In the genomic region with DNA sequence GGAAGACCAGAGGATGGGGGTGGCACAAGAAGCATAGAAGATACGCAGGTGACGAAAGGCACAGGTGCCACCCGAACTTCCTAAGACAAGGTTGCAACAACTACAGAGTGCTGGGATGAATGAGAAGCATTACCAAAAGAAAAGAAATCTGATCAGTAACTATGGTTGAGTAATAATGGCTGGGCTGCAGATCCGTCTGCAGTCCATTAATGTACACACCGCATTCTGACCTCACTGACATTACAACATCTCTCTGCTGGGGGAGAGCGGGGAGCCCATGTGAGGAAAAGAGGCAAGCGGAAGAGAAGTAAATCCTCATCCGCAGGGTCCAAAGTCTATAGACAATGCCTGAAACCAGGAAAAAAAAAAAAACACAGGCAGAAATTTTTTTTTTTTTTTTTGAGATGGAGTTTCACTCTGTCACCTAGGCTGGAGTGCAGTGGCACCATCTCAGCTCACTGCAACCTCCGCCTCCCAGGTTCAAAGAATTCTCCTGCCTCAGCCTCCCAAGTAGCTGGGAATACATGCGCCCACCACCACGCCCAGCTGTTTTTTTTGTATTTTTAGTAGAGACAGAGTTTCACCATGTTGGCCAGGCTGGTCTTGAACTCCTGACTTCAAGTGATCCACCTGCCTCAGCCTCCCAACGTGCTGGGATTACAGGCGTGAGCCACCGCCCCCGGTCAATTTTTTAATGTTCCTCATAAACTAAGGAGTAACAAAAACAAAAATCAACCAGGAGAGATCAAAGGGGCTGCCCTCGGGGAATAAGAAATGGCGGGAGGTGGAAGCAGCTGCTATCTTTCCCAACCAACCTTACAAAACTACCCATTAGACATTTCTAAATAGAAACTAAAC, we compare ENCODE assay signal across 1 cellular context.
A peak's percentile ranks its signal among the peaks of the same experiment; 100 is the strongest.
TF ChIP-seq lines count a peak whose summit lies in the region.

No MANE protein-coding gene starts in this region.

TF ChIP-seq in HepG2, 621 proteins besides CTCF, POLR2A, EP300 and RAD21 (continued from another document and continues in another):
- TF ChIP-seq, protein P1, sequence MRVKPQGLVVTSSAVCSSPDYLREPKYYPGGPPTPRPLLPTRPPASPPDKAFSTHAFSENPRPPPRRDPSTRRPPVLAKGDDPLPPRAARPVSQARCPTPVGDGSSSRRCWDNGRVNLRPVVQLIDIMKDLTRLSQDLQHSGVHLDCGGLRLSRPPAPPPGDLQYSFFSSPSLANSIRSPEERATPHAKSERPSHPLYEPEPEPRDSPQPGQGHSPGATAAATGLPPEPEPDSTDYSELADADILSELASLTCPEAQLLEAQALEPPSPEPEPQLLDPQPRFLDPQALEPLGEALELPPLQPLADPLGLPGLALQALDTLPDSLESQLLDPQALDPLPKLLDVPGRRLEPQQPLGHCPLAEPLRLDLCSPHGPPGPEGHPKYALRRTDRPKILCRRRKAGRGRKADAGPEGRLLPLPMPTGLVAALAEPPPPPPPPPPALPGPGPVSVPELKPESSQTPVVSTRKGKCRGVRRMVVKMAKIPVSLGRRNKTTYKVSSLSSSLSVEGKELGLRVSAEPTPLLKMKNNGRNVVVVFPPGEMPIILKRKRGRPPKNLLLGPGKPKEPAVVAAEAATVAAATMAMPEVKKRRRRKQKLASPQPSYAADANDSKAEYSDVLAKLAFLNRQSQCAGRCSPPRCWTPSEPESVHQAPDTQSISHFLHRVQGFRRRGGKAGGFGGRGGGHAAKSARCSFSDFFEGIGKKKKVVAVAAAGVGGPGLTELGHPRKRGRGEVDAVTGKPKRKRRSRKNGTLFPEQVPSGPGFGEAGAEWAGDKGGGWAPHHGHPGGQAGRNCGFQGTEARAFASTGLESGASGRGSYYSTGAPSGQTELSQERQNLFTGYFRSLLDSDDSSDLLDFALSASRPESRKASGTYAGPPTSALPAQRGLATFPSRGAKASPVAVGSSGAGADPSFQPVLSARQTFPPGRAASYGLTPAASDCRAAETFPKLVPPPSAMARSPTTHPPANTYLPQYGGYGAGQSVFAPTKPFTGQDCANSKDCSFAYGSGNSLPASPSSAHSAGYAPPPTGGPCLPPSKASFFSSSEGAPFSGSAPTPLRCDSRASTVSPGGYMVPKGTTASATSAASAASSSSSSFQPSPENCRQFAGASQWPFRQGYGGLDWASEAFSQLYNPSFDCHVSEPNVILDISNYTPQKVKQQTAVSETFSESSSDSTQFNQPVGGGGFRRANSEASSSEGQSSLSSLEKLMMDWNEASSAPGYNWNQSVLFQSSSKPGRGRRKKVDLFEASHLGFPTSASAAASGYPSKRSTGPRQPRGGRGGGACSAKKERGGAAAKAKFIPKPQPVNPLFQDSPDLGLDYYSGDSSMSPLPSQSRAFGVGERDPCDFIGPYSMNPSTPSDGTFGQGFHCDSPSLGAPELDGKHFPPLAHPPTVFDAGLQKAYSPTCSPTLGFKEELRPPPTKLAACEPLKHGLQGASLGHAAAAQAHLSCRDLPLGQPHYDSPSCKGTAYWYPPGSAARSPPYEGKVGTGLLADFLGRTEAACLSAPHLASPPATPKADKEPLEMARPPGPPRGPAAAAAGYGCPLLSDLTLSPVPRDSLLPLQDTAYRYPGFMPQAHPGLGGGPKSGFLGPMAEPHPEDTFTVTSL (CRISPR knock-in tag; IDR thresholded peaks at IDR 0.05; ENCODE audit: borderline replicate concordance), result peak; percentile 87; the same call in 1 of the 2 replicates
- 0 out of 2 replicates have a peak, but pooled peaks have one; percentile 25 for TF ChIP-seq DNMT3B (CRISPR knock-in tag; conservative IDR thresholded peaks at IDR 0.05)
- peak; percentile 74 for TF ChIP-seq ISL2 (CRISPR knock-in tag; IDR thresholded peaks at IDR 0.05)
- TF ChIP-seq NCOR1 (IDR thresholded peaks at IDR 0.05; ENCODE audit: borderline replicate concordance, low read length), result peak; percentile 96; the same call in 1 of the 2 replicates
- TF ChIP-seq, protein P2, sequence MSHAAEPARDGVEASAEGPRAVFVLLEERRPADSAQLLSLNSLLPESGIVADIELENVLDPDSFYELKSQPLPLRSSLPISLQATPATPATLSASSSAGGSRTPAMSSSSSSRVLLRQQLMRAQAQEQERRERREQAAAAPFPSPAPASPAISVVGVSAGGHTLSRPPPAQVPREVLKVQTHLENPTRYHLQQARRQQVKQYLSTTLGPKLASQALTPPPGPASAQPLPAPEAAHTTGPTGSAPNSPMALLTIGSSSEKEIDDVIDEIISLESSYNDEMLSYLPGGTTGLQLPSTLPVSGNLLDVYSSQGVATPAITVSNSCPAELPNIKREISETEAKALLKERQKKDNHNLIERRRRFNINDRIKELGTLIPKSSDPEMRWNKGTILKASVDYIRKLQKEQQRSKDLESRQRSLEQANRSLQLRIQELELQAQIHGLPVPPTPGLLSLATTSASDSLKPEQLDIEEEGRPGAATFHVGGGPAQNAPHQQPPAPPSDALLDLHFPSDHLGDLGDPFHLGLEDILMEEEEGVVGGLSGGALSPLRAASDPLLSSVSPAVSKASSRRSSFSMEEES (CRISPR knock-in tag; IDR thresholded peaks at IDR 0.05), result peak; percentile 57; the same call in 1 of the 2 replicates
- peak; percentile 93 for TF ChIP-seq SOX5 (CRISPR knock-in tag; IDR thresholded peaks at IDR 0.05; ENCODE audit: borderline replicate concordance)
- TF ChIP-seq ZNF629 (CRISPR knock-in tag; conservative IDR thresholded peaks at IDR 0.05), result 0 out of 2 replicates have a peak, but pooled peaks have one; percentile 35
- peak; percentile 92; the same call in 1 of the 2 replicates for TF ChIP-seq CBX5 (CRISPR knock-in tag; IDR thresholded peaks at IDR 0.05; ENCODE audit: borderline replicate concordance)
- TF ChIP-seq GFI1 (CRISPR knock-in tag; IDR thresholded peaks at IDR 0.05; ENCODE audit: borderline replicate concordance), result peak; percentile 87
- TF ChIP-seq, protein P3, sequence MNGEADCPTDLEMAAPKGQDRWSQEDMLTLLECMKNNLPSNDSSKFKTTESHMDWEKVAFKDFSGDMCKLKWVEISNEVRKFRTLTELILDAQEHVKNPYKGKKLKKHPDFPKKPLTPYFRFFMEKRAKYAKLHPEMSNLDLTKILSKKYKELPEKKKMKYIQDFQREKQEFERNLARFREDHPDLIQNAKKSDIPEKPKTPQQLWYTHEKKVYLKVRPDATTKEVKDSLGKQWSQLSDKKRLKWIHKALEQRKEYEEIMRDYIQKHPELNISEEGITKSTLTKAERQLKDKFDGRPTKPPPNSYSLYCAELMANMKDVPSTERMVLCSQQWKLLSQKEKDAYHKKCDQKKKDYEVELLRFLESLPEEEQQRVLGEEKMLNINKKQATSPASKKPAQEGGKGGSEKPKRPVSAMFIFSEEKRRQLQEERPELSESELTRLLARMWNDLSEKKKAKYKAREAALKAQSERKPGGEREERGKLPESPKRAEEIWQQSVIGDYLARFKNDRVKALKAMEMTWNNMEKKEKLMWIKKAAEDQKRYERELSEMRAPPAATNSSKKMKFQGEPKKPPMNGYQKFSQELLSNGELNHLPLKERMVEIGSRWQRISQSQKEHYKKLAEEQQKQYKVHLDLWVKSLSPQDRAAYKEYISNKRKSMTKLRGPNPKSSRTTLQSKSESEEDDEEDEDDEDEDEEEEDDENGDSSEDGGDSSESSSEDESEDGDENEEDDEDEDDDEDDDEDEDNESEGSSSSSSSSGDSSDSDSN (CRISPR knock-in tag; IDR thresholded peaks at IDR 0.05), result peak; percentile 49
- TF ChIP-seq ZBTB33 (CRISPR knock-in tag; IDR thresholded peaks at IDR 0.05), result peak; percentile 70; the same call in 1 of the 2 replicates
- TF ChIP-seq CEBPG (CRISPR knock-in tag; IDR thresholded peaks at IDR 0.05), result peak; percentile 97
- TF ChIP-seq SIX4 (CRISPR knock-in tag; IDR thresholded peaks at IDR 0.05), result peak; percentile 94
- peak; percentile 76 for TF ChIP-seq ELF1 (CRISPR knock-in tag; IDR thresholded peaks at IDR 0.05)
- TF ChIP-seq DPF2 (CRISPR knock-in tag; IDR thresholded peaks at IDR 0.05; ENCODE audit: borderline replicate concordance, low read depth), result peak; percentile 84; the same call in 1 of the 2 replicates
- peak; percentile 76 for TF ChIP-seq SOX13 (IDR thresholded peaks at IDR 0.05)
- TF ChIP-seq SOX13 (CRISPR knock-in tag; conservative IDR thresholded peaks at IDR 0.05 in 1 of 2, IDR thresholded peaks at IDR 0.05 in 1 of 2), result peak in 1 of 2 experiments; percentile 94; a peak in 2 of 4 replicates
- peak; percentile 77; the same call in 1 of the 2 replicates for TF ChIP-seq ZNF12 (CRISPR knock-in tag; IDR thresholded peaks at IDR 0.05)
- peak; percentile 42; the same call in 1 of the 2 replicates for TF ChIP-seq TFDP1 (CRISPR knock-in tag; IDR thresholded peaks at IDR 0.05; ENCODE audit: borderline replicate concordance)
- TF ChIP-seq ZSCAN25 (CRISPR knock-in tag; IDR thresholded peaks at IDR 0.05), result 0 out of 2 replicates have a peak, but pooled peaks have one; percentile 32
- TF ChIP-seq MEF2D (CRISPR knock-in tag; IDR thresholded peaks at IDR 0.05), result 0 out of 2 replicates have a peak, but pooled peaks have one; percentile 64
- TF ChIP-seq GATAD1 (CRISPR knock-in tag; IDR thresholded peaks at IDR 0.05), result peak; percentile 38; the same call in 1 of the 2 replicates
- peak; percentile 73; the same call in 1 of the 2 replicates for TF ChIP-seq FOXK2 (IDR thresholded peaks at IDR 0.05)
- TF ChIP-seq, protein P4, sequence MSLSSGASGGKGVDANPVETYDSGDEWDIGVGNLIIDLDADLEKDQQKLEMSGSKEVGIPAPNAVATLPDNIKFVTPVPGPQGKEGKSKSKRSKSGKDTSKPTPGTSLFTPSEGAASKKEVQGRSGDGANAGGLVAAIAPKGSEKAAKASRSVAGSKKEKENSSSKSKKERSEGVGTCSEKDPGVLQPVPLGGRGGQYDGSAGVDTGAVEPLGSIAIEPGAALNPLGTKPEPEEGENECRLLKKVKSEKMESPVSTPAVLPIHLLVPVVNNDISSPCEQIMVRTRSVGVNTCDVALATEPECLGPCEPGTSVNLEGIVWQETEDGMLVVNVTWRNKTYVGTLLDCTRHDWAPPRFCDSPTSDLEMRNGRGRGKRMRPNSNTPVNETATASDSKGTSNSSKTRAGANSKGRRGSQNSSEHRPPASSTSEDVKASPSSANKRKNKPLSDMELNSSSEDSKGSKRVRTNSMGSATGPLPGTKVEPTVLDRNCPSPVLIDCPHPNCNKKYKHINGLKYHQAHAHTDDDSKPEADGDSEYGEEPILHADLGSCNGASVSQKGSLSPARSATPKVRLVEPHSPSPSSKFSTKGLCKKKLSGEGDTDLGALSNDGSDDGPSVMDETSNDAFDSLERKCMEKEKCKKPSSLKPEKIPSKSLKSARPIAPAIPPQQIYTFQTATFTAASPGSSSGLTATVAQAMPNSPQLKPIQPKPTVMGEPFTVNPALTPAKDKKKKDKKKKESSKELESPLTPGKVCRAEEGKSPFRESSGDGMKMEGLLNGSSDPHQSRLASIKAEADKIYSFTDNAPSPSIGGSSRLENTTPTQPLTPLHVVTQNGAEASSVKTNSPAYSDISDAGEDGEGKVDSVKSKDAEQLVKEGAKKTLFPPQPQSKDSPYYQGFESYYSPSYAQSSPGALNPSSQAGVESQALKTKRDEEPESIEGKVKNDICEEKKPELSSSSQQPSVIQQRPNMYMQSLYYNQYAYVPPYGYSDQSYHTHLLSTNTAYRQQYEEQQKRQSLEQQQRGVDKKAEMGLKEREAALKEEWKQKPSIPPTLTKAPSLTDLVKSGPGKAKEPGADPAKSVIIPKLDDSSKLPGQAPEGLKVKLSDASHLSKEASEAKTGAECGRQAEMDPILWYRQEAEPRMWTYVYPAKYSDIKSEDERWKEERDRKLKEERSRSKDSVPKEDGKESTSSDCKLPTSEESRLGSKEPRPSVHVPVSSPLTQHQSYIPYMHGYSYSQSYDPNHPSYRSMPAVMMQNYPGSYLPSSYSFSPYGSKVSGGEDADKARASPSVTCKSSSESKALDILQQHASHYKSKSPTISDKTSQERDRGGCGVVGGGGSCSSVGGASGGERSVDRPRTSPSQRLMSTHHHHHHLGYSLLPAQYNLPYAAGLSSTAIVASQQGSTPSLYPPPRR (CRISPR knock-in tag; IDR thresholded peaks at IDR 0.05; ENCODE audit: borderline replicate concordance), result peak; percentile 75; the same call in 1 of the 2 replicates
- peak; percentile 76 for TF ChIP-seq ZGPAT (CRISPR knock-in tag; IDR thresholded peaks at IDR 0.05)
- peak; percentile 69 for TF ChIP-seq PHF5A (CRISPR knock-in tag; IDR thresholded peaks at IDR 0.05; ENCODE audit: low read depth, unreplicated experiment)
- TF ChIP-seq, protein P5, sequence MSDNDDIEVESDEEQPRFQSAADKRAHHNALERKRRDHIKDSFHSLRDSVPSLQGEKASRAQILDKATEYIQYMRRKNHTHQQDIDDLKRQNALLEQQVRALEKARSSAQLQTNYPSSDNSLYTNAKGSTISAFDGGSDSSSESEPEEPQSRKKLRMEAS (IDR thresholded peaks at IDR 0.05), result peak; percentile 75
- TF ChIP-seq ETV6 (CRISPR knock-in tag; conservative IDR thresholded peaks at IDR 0.05), result peak; percentile 82
- peak; percentile 93 for TF ChIP-seq MIER3 (CRISPR knock-in tag; IDR thresholded peaks at IDR 0.05; ENCODE audit: borderline replicate concordance)
- TF ChIP-seq ZFP82 (CRISPR knock-in tag; IDR thresholded peaks at IDR 0.05; ENCODE audit: borderline replicate concordance), result 0 out of 2 replicates have a peak, but pooled peaks have one; percentile 39
- TF ChIP-seq ZNF441 (CRISPR knock-in tag; IDR thresholded peaks at IDR 0.05; ENCODE audit: borderline replicate concordance), result peak; percentile 89
- TF ChIP-seq SALL1 (CRISPR knock-in tag; IDR thresholded peaks at IDR 0.05), result peak; percentile 94
